Comparison of ENCODE assay signal across 8 cellular contexts in the genomic region with DNA sequence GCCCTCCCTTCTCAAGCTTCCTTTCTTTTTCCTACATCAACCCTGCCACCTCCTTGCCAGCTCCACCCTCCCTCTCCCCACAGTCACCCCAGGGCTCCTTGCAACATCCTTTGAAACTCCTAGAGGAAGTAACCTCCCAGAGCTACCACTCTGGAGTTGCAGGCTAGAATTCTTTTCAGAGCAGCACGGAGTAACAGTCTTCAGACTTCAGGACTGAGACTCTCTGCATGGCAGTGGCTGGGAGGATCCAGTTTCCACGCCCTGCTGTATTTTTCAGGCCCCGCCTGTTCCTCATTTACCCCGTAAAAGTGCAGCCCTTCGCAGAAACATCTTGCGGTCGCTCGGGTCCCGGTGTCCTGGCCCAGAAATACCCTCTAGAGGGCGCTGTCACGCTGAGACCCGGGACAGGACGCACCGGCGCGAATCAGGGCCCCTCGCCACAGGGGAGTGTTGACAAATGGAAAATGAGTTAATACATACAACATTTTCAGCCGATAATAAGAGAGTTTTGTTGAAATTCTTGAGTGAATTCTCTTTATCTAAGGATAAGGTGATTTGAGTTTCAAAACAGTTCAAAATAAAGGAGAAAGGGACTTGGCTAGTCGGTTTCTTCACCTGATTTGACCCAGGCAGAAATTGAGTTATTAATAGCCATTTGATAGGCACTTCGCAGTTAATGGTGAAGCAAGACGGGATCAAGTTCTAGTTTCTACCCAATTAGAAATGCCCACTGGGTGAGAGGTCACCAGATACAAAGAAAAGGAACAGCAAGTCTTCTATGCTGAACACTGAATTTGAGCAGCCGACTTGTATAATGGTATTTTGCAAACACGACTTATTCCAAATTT. TPM values are rescaled to one million over a fixed set of nuclear protein-coding genes. Genes with fewer than 3 reads are reported as not detected.
DNase-seq lines count a peak whose midpoint lies in the region; ATAC-seq lines count a peak whose summit lies in the region.

No MANE protein-coding gene starts in this region.

- peak; percentile 57 for ATAC-seq in HG03469 (IDR thresholded peaks at IDR 0.05; ENCODE audit: unreplicated experiment)

- DNase-seq in Ammon's horn (ENCODE audit: low spot score) (peak; percentile 75), GM19238 (ENCODE audit: insufficient read length, low spot score) (peak; percentile 61), OCI-M1 (lab: John Stamatoyannopoulos, UW) (peak; percentile 95), activated T-cell treated with anti-CD3 and anti-CD28 coated beads for 24 hours (ENCODE audit: low read depth) (peak; percentile 83), epidermal melanocyte (ENCODE audit: insufficient read length, low spot score) (peak; percentile 86), myocyte (ENCODE audit: low read depth) (peak; percentile 81)
- DNase-seq in stimulated activated CD8-positive, alpha-beta memory T cell treated with anti-CD3 and anti-CD28 coated beads, Interleukin-7, amount 100 ng/mL, for 1 hour (ENCODE audit: low read depth in 2 of 2) = peak; percentile 51 to 66

RNA-seq across cellular contexts. Expression of a gene that starts 18.5 kb away (rescaled TPM):
- not detected in 2 replicates for total RNA-seq in myocyte
- polyA plus RNA-seq in myocyte (2012) = not detected

RNA-seq across cellular contexts. Expression of a gene that starts 58.0 kb away (rescaled TPM):
- 42.2 and 57.4 TPM in 2 replicates for total RNA-seq in myocyte
- polyA plus RNA-seq in myocyte (2012) = 18.4 TPM

Comparison
In these comparisons a context has a peak if more than half of its experiments do, and no peak if none do; other contexts are left out.
1. Peak in every context shown above with its lines: DNase-seq and ATAC-seq.